Comparison of ENCODE assay signal across 12 cellular contexts in the genomic region with DNA sequence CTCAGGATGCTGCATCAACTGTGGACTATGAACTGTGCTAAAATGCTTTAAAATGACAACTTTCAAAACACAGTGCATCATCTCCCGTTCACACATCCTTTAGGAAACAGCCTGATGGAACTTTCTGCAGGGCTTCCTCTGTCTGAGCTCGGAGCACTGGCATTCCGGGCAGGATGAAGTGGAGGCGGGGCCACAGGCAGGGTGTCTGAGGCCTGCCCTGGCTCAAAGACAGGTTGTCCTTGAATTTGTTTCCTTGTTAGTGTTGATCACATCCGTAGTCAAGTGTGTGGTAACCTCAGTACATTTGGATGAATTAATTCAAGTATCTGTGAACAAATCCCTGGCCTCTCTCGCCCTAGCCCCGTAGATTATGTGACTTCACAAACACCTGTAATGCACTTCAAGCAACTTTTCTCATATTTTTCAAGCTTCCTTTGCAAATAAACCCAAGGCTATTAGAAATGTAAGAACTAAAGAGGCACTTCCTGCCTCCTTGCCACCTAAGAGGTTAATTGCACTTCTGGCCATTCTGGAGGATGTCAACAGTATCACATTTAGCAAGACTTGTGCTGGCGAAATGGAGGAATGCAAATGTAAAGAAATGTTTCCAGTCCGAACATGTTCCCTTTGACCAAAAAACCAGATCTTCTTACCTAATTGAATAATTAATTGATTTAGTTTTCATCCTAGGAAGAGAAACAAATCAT. TPM values are rescaled to one million over a fixed set of nuclear protein-coding genes. Genes with fewer than 3 reads are reported as not detected.
DNase-seq lines count a peak whose midpoint lies in the region; ATAC-seq and TF ChIP-seq lines count a peak whose summit lies in the region.
"Had no signal": no experiment of that assay in that cellular context is flagged by ENCODE, and none has a peak within 500 bp of the region (broad histone marks: within the 10 kb centered on the region; RNA-seq: fewer than 3 reads in every experiment).

No MANE protein-coding gene starts in this region.

- H3K36me3 Mint-ChIP-seq in CD14-positive monocyte (peaks cover 66 to 67% of the 10 kb centered on the region in 2 donors), natural killer cell (no peaks in the 10 kb centered on the region)

- H3K27ac Mint-ChIP-seq in CD14-positive monocyte (peak overlapping the region; percentile 93 to 100 (median 98)), natural killer cell (peak overlapping the region; percentile 93 to 94)
- H3K27ac Mint-ChIP-seq: activated T-helper 1 cell treated with anti-CD3 and anti-CD28 coated beads, Interleukin-12 subunit alpha, Interleukin-12 subunit beta, Interleukin-2, Interleukin-4 antibody, amounts not matched to agents 30 ng/mL and 10 ng/mL and 1 ng/mL, durations not matched to agents 14 hours and 24 hours and 36 hours had no signal

- DNase-seq in CD14-positive monocyte (ENCODE audit: low spot score) (no peak), NB4 (ENCODE audit: low read depth) (peak; percentile 39), natural killer cell (no peak), pons (ENCODE audit: low spot score) (no peak), NCI-H774 (lab: John Stamatoyannopoulos, UW) (no peak), T-helper 9 cell (no peak)
- DNase-seq: cortex of kidney; NCI-H446; stimulated activated CD4-positive, alpha-beta T cell treated with anti-CD3 and anti-CD28 coated beads, Interleukin-12 subunit alpha, Interleukin-12 subunit beta, amount 100 ng/mL, for 4 hours had no signal

- intact Hi-C loops in CD14-positive monocyte (cut with micrococcal nuclease) (loop anchor here (5.0 to 10.0 kb wide), 2 partner anchors 34 to 152 kb away; no protein-coding TSS in a partner anchor), natural killer cell (cut with micrococcal nuclease) (no loop called here)

- no peak for TF ChIP-seq POLR2A in NB4 (IDR thresholded peaks at IDR 0.05; ENCODE audit: extremely low read depth, insufficient read length)

- ATAC-seq in esophagus mucosa (peak; percentile 79), natural killer cell (no peak), HG02973 (IDR thresholded peaks at IDR 0.05; ENCODE audit: unreplicated experiment) (no peak)

- H3K4me1 Mint-ChIP-seq in CD14-positive monocyte (peaks cover 77% of the 10 kb centered on the region), natural killer cell (peaks cover 74 to 90% of the 10 kb centered on the region in 2 donors)

- peaks cover 0 to 3% (median 0%) of the 10 kb centered on the region in 3 donors for H3K27me3 Mint-ChIP-seq in CD14-positive monocyte (ENCODE audit: low read depth in 3 of 3)
- H3K27me3 Mint-ChIP-seq in natural killer cell (ENCODE audit: low read depth in 2 of 2), result no peaks in the 10 kb centered on the region

- H3K4me3 Mint-ChIP-seq in CD14-positive monocyte (peak overlapping the region; percentile 94 to 97), natural killer cell (peak overlapping the region; percentile 90)
- H3K4me3 Mint-ChIP-seq: activated T-helper 1 cell treated with anti-CD3 and anti-CD28 coated beads, Interleukin-12 subunit alpha, Interleukin-12 subunit beta, Interleukin-2, Interleukin-4 antibody, amounts not matched to agents 30 ng/mL and 10 ng/mL and 1 ng/mL, durations not matched to agents 14 hours and 24 hours and 36 hours had no signal

- no peaks in the 10 kb centered on the region for H3K9me3 Mint-ChIP-seq in CD14-positive monocyte
- no peaks in the 10 kb centered on the region for H3K9me3 Mint-ChIP-seq in natural killer cell
- H3K9me3 Mint-ChIP-seq: activated T-helper 1 cell treated with anti-CD3 and anti-CD28 coated beads, Interleukin-12 subunit alpha, Interleukin-12 subunit beta, Interleukin-2, Interleukin-4 antibody, amounts not matched to agents 30 ng/mL and 10 ng/mL and 1 ng/mL, durations not matched to agents 14 hours and 24 hours and 36 hours had no signal

- TF ChIP-seq CTCF in CD14-positive monocyte (IDR thresholded peaks at IDR 0.05) (no peak), NB4 (IDR thresholded peaks at IDR 0.05; ENCODE audit: low read depth, low read length) (no peak), natural killer cell (IDR thresholded peaks at IDR 0.05) (no peak)

- peak overlapping the region; percentile 39 for H3K4me3 ChIP-seq in NB4 (ENCODE audit: low read depth, low read length)

RNA-seq across cellular contexts. Expression of a gene that starts 3.1 kb away (rescaled TPM):
- 10 to 100 TPM; 26.0 to 48.9 TPM for polyA plus RNA-seq in CD14-positive monocyte
- total RNA-seq in esophagus mucosa (7.9 TPM), natural killer cell (10 to 100 TPM in 2 of 3 donors, 1 to 10 TPM in 1; 8.0 to 17.9 (median 17.2) TPM)

RNA-seq across cellular contexts. Expression of a gene that starts 33.5 kb away (rescaled TPM):
- polyA plus RNA-seq in CD14-positive monocyte, result 10 to 100 TPM in 1 of 2 donors, 1 to 10 TPM in 1; 7.4 to 30.2 TPM
- total RNA-seq in esophagus mucosa, result 46.5 TPM
- total RNA-seq in natural killer cell, result 1 to 10 TPM; 2.1 to 2.8 (median 2.1) TPM
- total RNA-seq: activated T-helper 1 cell treated with anti-CD3 and anti-CD28 coated beads, Interleukin-12 subunit alpha, Interleukin-12 subunit beta, Interleukin-2, Interleukin-4 antibody, amounts not matched to agents 30 ng/mL and 10 ng/mL and 1 ng/mL, durations not matched to agents 14 hours and 24 hours and 36 hours had no signal

RNA-seq across cellular contexts. Expression of a gene that starts 47.9 kb away (rescaled TPM):
- not detected for polyA plus RNA-seq in CD14-positive monocyte
- not detected for total RNA-seq in esophagus mucosa
- total RNA-seq in natural killer cell, result not detected
- total RNA-seq: activated T-helper 1 cell treated with anti-CD3 and anti-CD28 coated beads, Interleukin-12 subunit alpha, Interleukin-12 subunit beta, Interleukin-2, Interleukin-4 antibody, amounts not matched to agents 30 ng/mL and 10 ng/mL and 1 ng/mL, durations not matched to agents 14 hours and 24 hours and 36 hours had no signal

Comparison
In these comparisons a context has a peak if more than half of its experiments do, and no peak if none do; other contexts are left out.
1. RNA of a gene that starts 33.5 kb away (total RNA-seq): 46.5 TPM in esophagus mucosa (single experiment); 2.1 to 2.8 TPM in natural killer cell; every median in the first group is over 10 times any median in the second.